6 cellular contexts compared by ENCODE assay signal in genomic region chr5:181203842-181204560, GRCh38.
DNase-seq lines count a peak whose midpoint lies in the region; FAIRE-seq lines count a peak whose summit lies in the region.

No MANE protein-coding gene starts in this region.

- H3K27ac ChIP-seq in iPS-18a (ENCODE audit: low read length), result no peak overlapping the region

- peak overlapping the region; percentile 89 for H3K4me3 ChIP-seq in iPS-18a (ENCODE audit: low read length)

- H3K36me3 ChIP-seq in iPS-18a (ENCODE audit: control insufficient read depth, low read depth, low read length), result no peaks in the 10 kb centered on the region

- peaks cover 3% of the 10 kb centered on the region for H3K4me1 ChIP-seq in iPS-18a (ENCODE audit: control insufficient read depth, low read depth, low read length)

- no peak for FAIRE-seq in HTR-8/SVneo (lab: Jason Lieb, UNC)

- no peak overlapping the region for H3K9ac ChIP-seq in iPS-18a (ENCODE audit: low read length)

- no peaks in the 10 kb centered on the region for H3K9me3 ChIP-seq in iPS-18a (ENCODE audit: control insufficient read depth, low read depth, low read length)

- peak; percentile 29 to 34 for DNase-seq in stimulated activated CD4-positive, alpha-beta T cell treated with anti-CD3 and anti-CD28 coated beads, Interleukin-2, amount 100 ng/mL, for 24 hours
- no peak for DNase-seq in stimulated activated CD4-positive, alpha-beta T cell treated with anti-CD3 and anti-CD28 coated beads, Interleukin-2, amount 100 ng/mL, for 48 hours
- DNase-seq in HTR-8/SVneo (ENCODE audit: insufficient read length, low spot score) (no peak), NCI-H2107 (lab: John Stamatoyannopoulos, UW) (no peak), AML-193 (lab: John Stamatoyannopoulos, UW) (no peak)

- H3K27me3 ChIP-seq in iPS-18a (ENCODE audit: control insufficient read depth, insufficient read depth, low read length), result peaks cover 75% of the 10 kb centered on the region

Comparison
In these comparisons a context has a peak if more than half of its experiments do, and no peak if none do; other contexts are left out.
1. DNase-seq: peak in stimulated activated CD4-positive, alpha-beta T cell treated with anti-CD3 and anti-CD28 coated beads, Interleukin-2, amount 100 ng/mL, for 24 hours (2 of 2); none in stimulated activated CD4-positive, alpha-beta T cell treated with anti-CD3 and anti-CD28 coated beads, Interleukin-2, amount 100 ng/mL, for 48 hours (0 of 2), HTR-8/SVneo (single experiment), NCI-H2107 (single experiment) and AML-193 (0 of 2).